ENCODE assay signal across 30 cellular contexts in genomic region chr16:79361132-79361751, GRCh38.
"Had no signal": no experiment of that assay in that cellular context is flagged by ENCODE, and none has a peak within 500 bp of the region (broad histone marks: within the 10 kb centered on the region; RNA-seq: fewer than 3 reads in every experiment).

No MANE protein-coding gene starts in this region.

- H3K4me3 Mint-ChIP-seq: activated B cell treated with CpG ODN at 0.5 μM for 24 hours; activated naive CD4-positive, alpha-beta T cell treated with anti-CD3 and anti-CD28 coated beads for 36 hours; activated naive CD4-positive, alpha-beta T cell treated with anti-CD3 and anti-CD28 coated beads, Interleukin-2, amount 50 U/mL, for 24 hours; activated naive CD8-positive, alpha-beta T cell treated with anti-CD3 and anti-CD28 coated beads for 36 hours; activated naive CD8-positive, alpha-beta T cell treated with anti-CD3 and anti-CD28 coated beads, Interleukin-2, amount 50 U/mL, for 24 hours; activated T-cell treated with anti-CD3 and anti-CD28 coated beads, Interleukin-2, amount 50 U/mL, for 24 hours; activated T-cell treated with anti-CD3 and anti-CD28 coated beads, Interleukin-2, amount 50 U/mL, for 72 hours; endodermal cell; T-helper 17 cell; T-helper 2 cell treated with Interferon-gamma antibody and Interleukin-4, amounts not matched to agents 5 μg/mL and 100 μg/mL, for 36 hours had no signal

- H3K27ac ChIP-seq: adrenal gland, body of pancreas, WERI-Rb-1 had no signal

- H3K4me1 ChIP-seq: adrenal gland, body of pancreas had no signal

- H3K9me3 ChIP-seq: adrenal gland had no signal

- DNase-seq: activated B cell treated with CpG ODN at 0.5 μM for 24 hours; activated CD4-positive, alpha-beta T cell treated with anti-CD3 and anti-CD28 coated beads for 48 hours; activated CD4-positive, alpha-beta T cell treated with anti-CD3 and anti-CD28 coated beads, Interleukin-2, amount 50 U/mL, for 1 hour; activated CD4-positive, alpha-beta T cell treated with anti-CD3 and anti-CD28 coated beads, Interleukin-2, amount 50 U/mL, for 48 hours; activated CD8-positive, alpha-beta memory T cell treated with anti-CD3 and anti-CD28 coated beads, Interleukin-2, amount 50 U/mL, for 48 hours; activated effector memory CD4-positive, alpha-beta T cell treated with Interleukin-2 at 50 U/mL for 16 hours; activated naive CD4-positive, alpha-beta T cell treated with anti-CD3 and anti-CD28 coated beads for 36 hours; activated naive CD8-positive, alpha-beta T cell treated with anti-CD3 and anti-CD28 coated beads for 36 hours; activated naive CD8-positive, alpha-beta T cell treated with anti-CD3 and anti-CD28 coated beads, Interleukin-2, amount 50 U/mL, for 24 hours; activated T-cell treated with anti-CD3 and anti-CD28 coated beads for 4 hours; activated T-cell treated with anti-CD3 and anti-CD28 coated beads, Interleukin-2, amount 50 U/mL, for 24 hours; activated T-cell treated with anti-CD3 and anti-CD28 coated beads, Interleukin-2, amount 50 U/mL, for 72 hours; adrenal gland; amygdala; aorta; body of pancreas; caudate nucleus; cortex of kidney; dermis blood vessel endothelial cell; effector CD8-positive, alpha-beta T cell; endodermal cell; foreskin fibroblast; glutamatergic neuron; T-helper 1 cell; T-helper 17 cell; T1000; WERI-Rb-1 had no signal

- H3K27ac Mint-ChIP-seq: activated B cell treated with CpG ODN at 0.5 μM for 24 hours; activated naive CD4-positive, alpha-beta T cell treated with anti-CD3 and anti-CD28 coated beads for 36 hours; activated naive CD4-positive, alpha-beta T cell treated with anti-CD3 and anti-CD28 coated beads, Interleukin-2, amount 50 U/mL, for 24 hours; activated naive CD8-positive, alpha-beta T cell treated with anti-CD3 and anti-CD28 coated beads for 36 hours; activated naive CD8-positive, alpha-beta T cell treated with anti-CD3 and anti-CD28 coated beads, Interleukin-2, amount 50 U/mL, for 24 hours; activated T-cell treated with anti-CD3 and anti-CD28 coated beads, Interleukin-2, amount 50 U/mL, for 24 hours; activated T-cell treated with anti-CD3 and anti-CD28 coated beads, Interleukin-2, amount 50 U/mL, for 72 hours; endodermal cell; T-helper 17 cell; T-helper 2 cell treated with Interferon-gamma antibody and Interleukin-4, amounts not matched to agents 5 μg/mL and 100 μg/mL, for 36 hours had no signal

- H3K36me3 Mint-ChIP-seq: activated naive CD8-positive, alpha-beta T cell treated with anti-CD3 and anti-CD28 coated beads for 36 hours had no signal

- H3K27me3 Mint-ChIP-seq: T-helper 17 cell had no signal

- ATAC-seq: activated CD4-positive, CD25-positive, alpha-beta regulatory T cell treated with anti-CD3 and anti-CD28 coated beads, Interleukin-2, amount 50 U/mL, for 24 hours; activated naive CD8-positive, alpha-beta T cell treated with anti-CD3 and anti-CD28 coated beads, Interleukin-2, amount 50 U/mL, for 24 hours; activated T-cell treated with anti-CD3 and anti-CD28 coated beads, Interleukin-2, amount 50 U/mL, for 72 hours; body of pancreas; T-helper 17 cell had no signal

- H3K36me3 ChIP-seq: adrenal gland, WERI-Rb-1 had no signal

- H3K4me3 ChIP-seq: adrenal gland, body of pancreas had no signal

- H3K9me3 Mint-ChIP-seq: activated B cell treated with CpG ODN at 0.5 μM for 24 hours; activated naive CD4-positive, alpha-beta T cell treated with anti-CD3 and anti-CD28 coated beads for 36 hours; activated naive CD4-positive, alpha-beta T cell treated with anti-CD3 and anti-CD28 coated beads, Interleukin-2, amount 50 U/mL, for 24 hours; activated naive CD8-positive, alpha-beta T cell treated with anti-CD3 and anti-CD28 coated beads for 36 hours; activated naive CD8-positive, alpha-beta T cell treated with anti-CD3 and anti-CD28 coated beads, Interleukin-2, amount 50 U/mL, for 24 hours; activated T-cell treated with anti-CD3 and anti-CD28 coated beads, Interleukin-2, amount 50 U/mL, for 72 hours; endodermal cell had no signal

- H3K4me1 Mint-ChIP-seq: activated B cell treated with CpG ODN at 0.5 μM for 24 hours had no signal

- H3K27me3 ChIP-seq: adrenal gland, body of pancreas had no signal
